In genomic region chr5:43484049-43484849, GRCh38 we compare ENCODE assay signal across 8 cellular contexts. TPM values are rescaled to one million over a fixed set of nuclear protein-coding genes. Genes with fewer than 3 reads are reported as not detected.
DNase-seq lines count a peak whose midpoint lies in the region; ATAC-seq, FAIRE-seq and TF ChIP-seq lines count a peak whose summit lies in the region.

No MANE protein-coding gene starts in this region.

- in situ Hi-C loops in transverse colon (cut with MboI; ENCODE audit: low pct_ligation_motif_present in 1 of 4, low pct_unique_long_range_greater_than_20kb in 1 of 4, low sequenced_read_pairs in 3 of 4): loop anchor here (25.0 kb wide), 2 partner anchors 172 to 422 kb away; partner anchors contain the start of gene HMGCS1 (in 4 of the 4)

- H3K36me3 ChIP-seq in heart right ventricle (peaks cover 0 to 13% (median 0%) of the 10 kb centered on the region in 9 donors), transverse colon (no peaks in the 10 kb centered on the region)

- H3K4me1 ChIP-seq in heart right ventricle (peaks cover 0 to 29% (median 15%) of the 10 kb centered on the region in 9 donors), transverse colon (peaks cover 0 to 26% (median 15%) of the 10 kb centered on the region in 4 donors)

- WGBS in adipose tissue, 3 donors: 3 to 4% (median 3%) methylated on average over 33 of the region's 33 CpGs
- WGBS in heart right ventricle, 2 donors: 4% methylated on average over 33 of the region's 33 CpGs
- 3 to 28% methylated on average over 4 to 29 of the region's 33 CpGs for WGBS in transverse colon (ENCODE audit: low coverage in 1 of 2), 2 donors

- H3K27ac ChIP-seq in adipose tissue (ENCODE audit: low read depth, low read length) (peak overlapping the region; percentile 76), heart right ventricle (peak overlapping the region; percentile 94 to 99 (median 97)), transverse colon (peak overlapping the region; percentile 95 to 98 (median 96))

- H3K9me3 ChIP-seq in heart right ventricle (no peaks in the 10 kb centered on the region), transverse colon (no peaks in the 10 kb centered on the region)

- peak overlapping the region; percentile 65 to 100 (median 79) for H3K4me3 ChIP-seq in heart right ventricle
- peak overlapping the region; percentile 69 to 98 (median 84) for H3K4me3 ChIP-seq in transverse colon

- H3K27me3 ChIP-seq in heart right ventricle: no peaks in the 10 kb centered on the region
- no peaks in the 10 kb centered on the region for H3K27me3 ChIP-seq in transverse colon

- TF ChIP-seq POLR2A in GM12891 (IDR thresholded peaks at IDR 0.05; ENCODE audit: low read depth, low read length): no peak
- TF ChIP-seq POLR2A in transverse colon (IDR thresholded peaks at IDR 0.05): peak; percentile 76

- no peak for TF ChIP-seq EP300 in transverse colon (IDR thresholded peaks at IDR 0.05; ENCODE audit: low read depth)

- peak; percentile 51 to 84 (median 70) for TF ChIP-seq CTCF in heart right ventricle (IDR thresholded peaks at IDR 0.05)
- TF ChIP-seq CTCF in transverse colon (IDR thresholded peaks at IDR 0.05): peak; percentile 67 to 90 (median 82)

- intact Hi-C loops in heart right ventricle (cut with DNase I): loop anchor here in 6 of 10 donors (2.0 to 10.0 kb wide), 6 partner anchors 31 to 379 kb away; partner anchors contain the start of genes HMGCS1 (in 6 of the 6), C5orf34 (in 2 of the 6), NNT (in 1 of the 6) and PAIP1 (in 1 of the 6)
- intact Hi-C loops in transverse colon (cut with DNase I; ENCODE audit: low total_unique reads): no loop called here

- DNase-seq in GM12891 (ENCODE audit: insufficient read length, low spot score) (peak; percentile 46), NCI-H1436 (lab: John Stamatoyannopoulos, UW) (peak; percentile 71), SW480 (ENCODE audit: low spot score) (peak; percentile 80), heart right ventricle (peak; percentile 75 to 86), pons (ENCODE audit: low spot score) (peak; percentile 87), transverse colon (peak; percentile 89)

- ATAC-seq in HG02870 (IDR thresholded peaks at IDR 0.05; ENCODE audit: unreplicated experiment): peak; percentile 68
- peak; percentile 74 to 92 (median 84) for ATAC-seq in heart right ventricle

- peak; percentile 92 for FAIRE-seq in GM12891 (lab: Jason Lieb, UNC)

TF ChIP-seq in GM12891, 5 proteins besides CTCF, POLR2A, EP300 and RAD21:
- TF ChIP-seq PAX5 (IDR thresholded peaks at IDR 0.05; ENCODE audit: insufficient read depth, low read length, severe bottlenecking) (no peak), SPI1 (IDR thresholded peaks at IDR 0.05; ENCODE audit: low read depth, low read length) (0 out of 2 replicates have a peak, but pooled peaks have one; percentile 0)

RNA-seq across cellular contexts. Expression of gene TMEM267, which starts 0.6 kb away (rescaled TPM):
- polyA plus RNA-seq in GM12891 (2012; ENCODE audit: low read depth, missing spikeins): 7.0 TPM
- 1 to 10 TPM; 3.6 to 5.1 (median 5.1) TPM for polyA plus RNA-seq in adipose tissue
- 10 to 100 TPM in 1 of 10 donors, 1 to 10 TPM in 9; 4.2 to 10.3 (median 5.6) TPM for total RNA-seq in heart right ventricle
- 1 to 10 TPM; 5.2 to 9.6 TPM for polyA plus RNA-seq in heart right ventricle
- total RNA-seq in transverse colon: 10 to 100 TPM in 1 of 4 donors, 1 to 10 TPM in 2, under 1 TPM in 1; 0.60 to 11.5 (median 7.3) TPM

RNA-seq across cellular contexts. Expression of gene C5orf34, which starts 30.7 kb away (rescaled TPM):
- 2.8 TPM for polyA plus RNA-seq in GM12891 (2012; ENCODE audit: low read depth, missing spikeins)
- polyA plus RNA-seq in adipose tissue (1 to 10 TPM in 1 of 3 donors, under 1 TPM in 2; 0.33 to 1.3 (median 0.45) TPM), heart right ventricle (under 1 TPM; 0.65 to 0.95 TPM)
- total RNA-seq in heart right ventricle (1 to 10 TPM in 2 of 10 donors, under 1 TPM in 8; 0.22 to 1.6 (median 0.53) TPM), transverse colon (1 to 10 TPM in 2 of 4 donors, under 1 TPM in 1, not detected in 1; 0.55 to 4.0 (median 3.2) TPM)

Comparison
In these comparisons a context has a peak if more than half of its experiments do, and no peak if none do; other contexts are left out.
1. Peak in every context shown above with its lines: DNase-seq, ATAC-seq, H3K4me3 ChIP-seq and H3K27ac ChIP-seq.